Comparison of ENCODE assay signal across 33 cellular contexts in the genomic region with DNA sequence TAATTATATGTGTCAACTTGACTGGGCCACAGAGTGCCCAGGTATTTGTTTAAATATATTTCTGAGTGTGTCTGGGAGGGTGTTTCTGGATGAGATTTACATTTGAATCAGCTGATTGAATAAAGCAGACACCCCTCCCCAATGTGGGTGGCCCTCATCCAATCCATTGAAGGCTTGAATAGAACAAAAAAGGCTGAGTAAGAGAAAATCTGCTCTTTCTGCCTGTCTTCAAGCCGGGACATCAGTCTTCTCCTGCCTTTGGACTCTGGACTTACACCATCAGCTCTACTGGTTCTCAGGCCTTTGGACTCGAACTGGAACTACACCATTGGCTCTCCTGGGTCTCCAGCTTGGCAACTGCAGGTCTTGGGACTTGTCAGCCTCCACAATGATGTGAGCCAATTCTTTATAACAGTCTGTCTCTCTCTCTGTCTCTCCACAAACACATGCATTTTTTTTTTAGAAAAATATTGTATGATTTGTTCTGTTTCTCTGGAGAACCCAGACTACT. TPM values are rescaled to one million over a fixed set of nuclear protein-coding genes. Genes with fewer than 3 reads are reported as not detected.
"Had no signal": no experiment of that assay in that cellular context is flagged by ENCODE, and none has a peak within 500 bp of the region (broad histone marks: within the 10 kb centered on the region; RNA-seq: fewer than 3 reads in every experiment).

No MANE protein-coding gene starts in this region.

- H3K36me3 ChIP-seq: cardiac muscle cell, SJCRH30 had no signal

- H3K9me3 ChIP-seq: SJCRH30 had no signal

- H3K9me3 Mint-ChIP-seq: activated B cell treated with CpG ODN at 0.5 μM for 24 hours; activated CD4-positive, alpha-beta memory T cell treated with anti-CD3 and anti-CD28 coated beads, Interleukin-2, amount 10 ng/mL, durations not matched to agents 7 days and 5 days; activated naive CD8-positive, alpha-beta T cell treated with anti-CD3 and anti-CD28 coated beads for 36 hours; central memory CD8-positive, alpha-beta T cell had no signal

- ATAC-seq: activated CD8-positive, alpha-beta memory T cell treated with anti-CD3 and anti-CD28 coated beads, Interleukin-2, amount 10 ng/mL, durations not matched to agents 7 days and 5 days had no signal

- H3K27ac Mint-ChIP-seq: activated B cell treated with CpG ODN at 0.5 μM for 24 hours; activated CD4-positive, alpha-beta memory T cell treated with anti-CD3 and anti-CD28 coated beads, Interleukin-2, amount 10 ng/mL, durations not matched to agents 7 days and 5 days; activated CD8-positive, alpha-beta memory T cell treated with anti-CD3 and anti-CD28 coated beads, Interleukin-2, amount 10 ng/mL, durations not matched to agents 7 days and 5 days; activated naive CD8-positive, alpha-beta T cell treated with anti-CD3 and anti-CD28 coated beads for 36 hours had no signal

- H3K4me3 ChIP-seq: cardiac muscle cell, SJCRH30 had no signal

- DNase-seq: activated B cell treated with CpG ODN at 0.5 μM for 24 hours; activated CD4-positive, alpha-beta memory T cell treated with anti-CD3 and anti-CD28 coated beads, Interleukin-2, amount 10 ng/mL, durations not matched to agents 7 days and 5 days; activated CD4-positive, alpha-beta T cell treated with anti-CD3 and anti-CD28 coated beads for 4 hours; activated CD4-positive, CD25-positive, alpha-beta regulatory T cell treated with anti-CD3 and anti-CD28 coated beads, Interleukin-2, amount 50 U/mL, for 72 hours; activated CD8-positive, alpha-beta memory T cell treated with anti-CD3 and anti-CD28 coated beads for 24 hours; activated CD8-positive, alpha-beta memory T cell treated with anti-CD3 and anti-CD28 coated beads, Interleukin-2, amount 10 ng/mL, durations not matched to agents 7 days and 5 days; activated CD8-positive, alpha-beta memory T cell treated with anti-CD3 and anti-CD28 coated beads, Interleukin-2, amount 50 U/mL, for 48 hours; activated effector memory CD4-positive, alpha-beta T cell treated with anti-CD3 and anti-CD28 coated beads, Interleukin-2, amount 50 U/mL, for 16 hours; activated naive CD4-positive, alpha-beta T cell; activated naive CD4-positive, alpha-beta T cell treated with anti-CD3 and anti-CD28 coated beads, Interleukin-2, amount 50 U/mL, for 16 hours; activated naive CD8-positive, alpha-beta T cell treated with anti-CD3 and anti-CD28 coated beads for 36 hours; activated T-cell treated with anti-CD3 and anti-CD28 coated beads, Interleukin-2, amount 50 U/mL, for 48 hours; amniotic stem cell; aorta; Karpas-422; NCI-H1048; NCI-H1105 treated with DMSO at 0.1 percent for 48 hours; NCI-H1436; NCI-H1694; NCI-H1930; NCI-H345; NCI-H524 treated with DMSO at 0.1 percent for 48 hours; SHP77; SJCRH30; SW 1271; T-helper 1 cell; T-helper 2 cell; T-helper 9 cell had no signal

- H3K27ac ChIP-seq: cardiac muscle cell, SJCRH30, VCaP had no signal

- H3K27me3 ChIP-seq: cardiac muscle cell, SJCRH30 had no signal

- H3K4me3 Mint-ChIP-seq: activated B cell treated with CpG ODN at 0.5 μM for 24 hours; activated CD4-positive, alpha-beta memory T cell treated with anti-CD3 and anti-CD28 coated beads, Interleukin-2, amount 10 ng/mL, durations not matched to agents 7 days and 5 days; activated CD8-positive, alpha-beta memory T cell treated with anti-CD3 and anti-CD28 coated beads, Interleukin-2, amount 10 ng/mL, durations not matched to agents 7 days and 5 days; activated naive CD8-positive, alpha-beta T cell treated with anti-CD3 and anti-CD28 coated beads for 36 hours; central memory CD8-positive, alpha-beta T cell had no signal

- H3K36me3 Mint-ChIP-seq: activated CD8-positive, alpha-beta memory T cell treated with anti-CD3 and anti-CD28 coated beads, Interleukin-2, amount 10 ng/mL, durations not matched to agents 7 days and 5 days; activated naive CD8-positive, alpha-beta T cell treated with anti-CD3 and anti-CD28 coated beads for 36 hours had no signal

- H3K4me1 Mint-ChIP-seq: activated CD4-positive, alpha-beta memory T cell treated with anti-CD3 and anti-CD28 coated beads, Interleukin-2, amount 10 ng/mL, durations not matched to agents 7 days and 5 days; activated CD8-positive, alpha-beta memory T cell treated with anti-CD3 and anti-CD28 coated beads, Interleukin-2, amount 10 ng/mL, durations not matched to agents 7 days and 5 days; central memory CD8-positive, alpha-beta T cell had no signal

RNA-seq across cellular contexts. Expression of a gene that starts 25.0 kb away (rescaled TPM):
- total RNA-seq: activated B cell treated with CpG ODN at 0.5 μM for 24 hours; activated CD4-positive, alpha-beta memory T cell treated with anti-CD3 and anti-CD28 coated beads, Interleukin-2, amount 10 ng/mL, durations not matched to agents 7 days and 5 days; MCF 10A; RPMI7951 had no signal
